In the genomic region with DNA sequence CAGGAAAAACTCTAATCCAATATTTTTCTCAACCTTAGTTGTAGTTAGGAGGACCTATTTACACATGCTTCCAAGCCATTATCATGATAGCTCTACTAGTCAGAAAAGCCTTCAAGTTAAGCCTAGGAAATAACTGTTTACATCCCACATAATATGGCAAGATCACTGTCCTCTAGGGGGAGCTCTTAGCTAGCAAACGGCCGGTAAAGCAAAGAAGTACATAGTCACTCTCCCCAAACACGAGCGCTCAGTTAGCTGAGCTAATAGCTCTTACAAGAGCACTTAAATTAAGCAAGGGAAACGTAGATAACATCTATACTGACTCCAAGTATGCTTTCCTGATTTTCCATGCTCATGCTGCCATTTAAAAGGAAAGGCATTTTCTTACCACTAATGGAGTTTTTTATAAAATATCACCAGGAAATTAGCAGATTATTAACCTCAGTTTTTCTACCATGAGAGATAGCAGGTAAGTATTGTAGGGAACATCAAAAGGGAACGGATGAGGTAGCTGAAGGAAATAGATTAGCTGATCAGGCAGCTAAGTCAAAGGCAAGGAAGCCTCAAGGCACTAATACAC, we compare ENCODE assay signal across 8 cellular contexts.
DNase-seq lines count a peak whose midpoint lies in the region; ATAC-seq and TF ChIP-seq lines count a peak whose summit lies in the region.

No MANE protein-coding gene starts in this region.

- H3K9me3 ChIP-seq in SK-N-MC (ENCODE audit: low read depth, low read length) (no peaks in the 10 kb centered on the region), adrenal gland (replicated peaks in 1 of 3) (no peaks in the 10 kb centered on the region), right atrium auricular region (no peaks in the 10 kb centered on the region), smooth muscle cell (replicated peaks; ENCODE audit: low read depth) (no peaks in the 10 kb centered on the region)

- H3K27ac ChIP-seq in SK-N-MC, result peak overlapping the region; percentile 22; the same call in 1 of the 2 replicates
- no peak overlapping the region for H3K27ac ChIP-seq in adrenal gland
- H3K27ac ChIP-seq in right atrium auricular region, result no peak overlapping the region
- H3K27ac ChIP-seq in smooth muscle cell (ENCODE audit: low read depth), result no peak overlapping the region

- peak; percentile 58 for ATAC-seq in GM21515 (IDR thresholded peaks at IDR 0.05; ENCODE audit: unreplicated experiment)

- H2AFZ ChIP-seq in smooth muscle cell (ENCODE audit: low read depth), result no peak overlapping the region

- DNase-seq in COR-L47 (lab: John Stamatoyannopoulos, UW) (peak; percentile 83), NCI-H1436 treated with DMSO at 0.1 percent for 48 hours (lab: John Stamatoyannopoulos, UW) (peak; percentile 4), SK-N-MC (ENCODE audit: low read depth, low spot score) (peak; percentile 94), adrenal gland (peak; percentile 49 to 75 (median 62)), right atrium auricular region (ENCODE audit: low spot score) (no peak), smooth muscle cell (lab: John Stamatoyannopoulos, UW; ENCODE audit: unreplicated experiment) (no peak), GOT3 (lab: John Stamatoyannopoulos, UW) (no peak)

- H3K36me3 ChIP-seq in SK-N-MC (ENCODE audit: insufficient read depth, low read length), result no peaks in the 10 kb centered on the region
- H3K36me3 ChIP-seq in adrenal gland (replicated peaks in 1 of 2), result no peaks in the 10 kb centered on the region
- no peaks in the 10 kb centered on the region for H3K36me3 ChIP-seq in right atrium auricular region
- H3K36me3 ChIP-seq in smooth muscle cell (ENCODE audit: low read depth), result no peaks in the 10 kb centered on the region

- H3K4me3 ChIP-seq in SK-N-MC (peak overlapping the region; percentile 47; the same call in 1 of the 2 replicates), adrenal gland (no peak overlapping the region), right atrium auricular region (no peak overlapping the region), smooth muscle cell (no peak overlapping the region)

- peak overlapping the region; percentile 53 for H3K4me2 ChIP-seq in smooth muscle cell

- no peaks in the 10 kb centered on the region for H3K27me3 ChIP-seq in adrenal gland
- no peaks in the 10 kb centered on the region for H3K27me3 ChIP-seq in right atrium auricular region
- H3K27me3 ChIP-seq in smooth muscle cell (ENCODE audit: low read depth), result no peaks in the 10 kb centered on the region

- intact Hi-C loops in adrenal gland (cut with DNase I), result no loop called here

- TF ChIP-seq POLR2A in adrenal gland (IDR thresholded peaks at IDR 0.05), result no peak

- H3K4me1 ChIP-seq in adrenal gland (replicated peaks in 1 of 2) (no peaks in the 10 kb centered on the region), right atrium auricular region (no peaks in the 10 kb centered on the region), smooth muscle cell (ENCODE audit: low read depth) (no peaks in the 10 kb centered on the region)

- H3F3A ChIP-seq in smooth muscle cell (ENCODE audit: low read depth), result no peaks in the 10 kb centered on the region

- no peaks in the 10 kb centered on the region for H3K79me2 ChIP-seq in smooth muscle cell (ENCODE audit: low read depth)

- 6 to 10% (median 9%) methylated on average over 6 of the region's 6 CpGs for WGBS in adrenal gland, 4 donors
- WGBS in smooth muscle cell (ENCODE audit: low lambda C conversion rate), result 8% methylated on average over 6 of the region's 6 CpGs

- no peaks in the 10 kb centered on the region for H4K20me1 ChIP-seq in smooth muscle cell (ENCODE audit: low read depth)

- TF ChIP-seq CTCF in adrenal gland (IDR thresholded peaks at IDR 0.05) (peak; percentile 42 to 72 (median 58)), right atrium auricular region (IDR thresholded peaks at IDR 0.05) (peak; percentile 66 to 83), smooth muscle cell (IDR thresholded peaks at IDR 0.05; ENCODE audit: borderline replicate concordance, insufficient read depth, poor library complexity, severe bottlenecking) (peak; percentile 84)

- H3K9ac ChIP-seq in SK-N-MC (ENCODE audit: insufficient read length) (no peak overlapping the region), smooth muscle cell (ENCODE audit: low read depth) (no peak overlapping the region)

Comparison
In these comparisons a context has a peak if more than half of its experiments do, and no peak if none do; other contexts are left out.
1. DNase-seq: peak in COR-L47 (single experiment), NCI-H1436 treated with DMSO at 0.1 percent for 48 hours (single experiment), SK-N-MC (single experiment) and adrenal gland (7 of 7); none in right atrium auricular region (single experiment), smooth muscle cell (single experiment) and GOT3 (single experiment).
2. Peak in every context shown above with its lines, with median percentiles within 50 percentile points of each other: CTCF ChIP-seq.